9 cellular contexts compared by ENCODE assay signal in the genomic region with DNA sequence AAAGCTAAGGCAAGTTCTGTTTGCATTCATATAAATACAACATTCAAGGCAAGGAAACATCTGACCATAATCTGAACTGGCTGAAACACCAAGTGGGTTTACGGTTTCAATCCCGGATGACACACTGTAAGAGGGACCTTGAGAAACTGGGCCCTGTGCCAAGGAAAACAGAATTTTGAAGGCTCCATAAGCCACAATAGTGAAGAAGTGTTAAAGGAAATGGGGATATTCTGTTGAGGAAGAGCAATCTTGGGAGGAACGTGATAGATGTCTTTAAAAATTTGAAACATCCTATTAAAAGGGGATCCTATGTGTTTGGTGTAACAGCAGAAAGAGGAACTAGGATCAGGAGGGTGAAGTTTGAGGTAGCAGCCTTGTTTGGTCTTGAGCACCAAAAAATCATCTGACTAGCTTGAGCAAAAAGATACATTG.
DNase-seq lines count a peak whose midpoint lies in the region; ATAC-seq and TF ChIP-seq lines count a peak whose summit lies in the region.
"Had no signal": no experiment of that assay in that cellular context is flagged by ENCODE, and none has a peak within 500 bp of the region (broad histone marks: within the 10 kb centered on the region; RNA-seq: fewer than 3 reads in every experiment).

No MANE protein-coding gene starts in this region.

- H3K4me1 ChIP-seq in right cardiac atrium (ENCODE audit: control insufficient read depth, insufficient read depth, low read length): peaks cover 2% of the 10 kb centered on the region
- H3K4me1 ChIP-seq in vagina: peaks cover 29% of the 10 kb centered on the region

- H3K27ac ChIP-seq in right cardiac atrium (ENCODE audit: low read length) (no peak overlapping the region), vagina (no peak overlapping the region)
- H3K27ac ChIP-seq: BLaER1 had no signal

- peaks cover 2 to 24% (median 3%) of the 10 kb centered on the region in 3 donors for H3K9me3 Mint-ChIP-seq in T-cell

- CTCF ChIA-PET in T-cell (lab: Charles Lee): interaction anchor here (0.6 to 1.5 kb wide), 4 partner anchors 22 to 199 kb away, joined by 3 to 4 read pairs (median 4); no protein-coding TSS in a partner anchor

- ATAC-seq in GM21528 (IDR thresholded peaks at IDR 0.05; ENCODE audit: low FRiP score, unreplicated experiment): peak; percentile 91
- no peak for ATAC-seq in T-cell (replicated peaks in 1 of 4)
- ATAC-seq in right cardiac atrium: peak; percentile 64 to 68

- peaks cover 43 to 68% (median 51%) of the 10 kb centered on the region in 3 donors for H3K4me1 Mint-ChIP-seq in T-cell

- TF ChIP-seq CTCF in vagina (IDR thresholded peaks at IDR 0.05): no peak

- intact Hi-C loops in right cardiac atrium (cut with DNase I) (no loop called here), vagina (cut with DNase I) (no loop called here)

- H3K4me3 Mint-ChIP-seq in T-cell: peak overlapping the region in 2 of 3 donors; percentile 67 to 82

- TF ChIP-seq POLR2A in vagina (IDR thresholded peaks at IDR 0.05): no peak

- H3K9me3 ChIP-seq in right cardiac atrium (ENCODE audit: control insufficient read depth, low read length): no peaks in the 10 kb centered on the region
- H3K9me3 ChIP-seq in vagina: no peaks in the 10 kb centered on the region

- no peaks in the 10 kb centered on the region for H3K36me3 ChIP-seq in vagina
- H3K36me3 ChIP-seq: BLaER1 had no signal

- WGBS in right cardiac atrium: 34% methylated on average over 3 of the region's 3 CpGs

- POLR2A ChIA-PET in T-cell (lab: Charles Lee): no interaction called here

- H3K27ac Mint-ChIP-seq in T-cell: peak overlapping the region; percentile 94 to 96

- no peaks in the 10 kb centered on the region for H3K27me3 Mint-ChIP-seq in T-cell

- peaks cover 5% of the 10 kb centered on the region for H3K36me3 Mint-ChIP-seq in T-cell

- DNase-seq in NCI-H524 (lab: John Stamatoyannopoulos, UW) (peak; percentile 47 to 71), NCI-H524 treated with DMSO at 0.1 percent for 48 hours (lab: John Stamatoyannopoulos, UW) (no peak), HT-29 (ENCODE audit: low spot score) (peak; percentile 74), T-cell (no peak), right cardiac atrium (peak in 2 of 3 donors; percentile 40 to 60), NCI-H774 (lab: John Stamatoyannopoulos, UW) (no peak), vagina (ENCODE audit: extremely low spot score in 2 of 2) (no peak)

- H3K27me3 ChIP-seq in right cardiac atrium (ENCODE audit: control insufficient read depth, insufficient read depth): no peaks in the 10 kb centered on the region
- H3K27me3 ChIP-seq in vagina: no peaks in the 10 kb centered on the region
- H3K27me3 ChIP-seq: BLaER1 had no signal

- H3K4me3 ChIP-seq in right cardiac atrium (ENCODE audit: low read length) (no peak overlapping the region), vagina (no peak overlapping the region)
- H3K4me3 ChIP-seq: BLaER1 had no signal

Comparison
In these comparisons a context has a peak if more than half of its experiments do, and no peak if none do; other contexts are left out.
1. DNase-seq: peak in NCI-H524 (2 of 2), HT-29 (single experiment) and right cardiac atrium (2 of 3); none in NCI-H524 treated with DMSO at 0.1 percent for 48 hours (single experiment), T-cell (0 of 34), NCI-H774 (single experiment) and vagina (0 of 2).
2. ATAC-seq: peak in GM21528 (single experiment) and right cardiac atrium (2 of 2); none in T-cell (0 of 4).